ENCODE assay signal across 29 cellular contexts in the genomic region with DNA sequence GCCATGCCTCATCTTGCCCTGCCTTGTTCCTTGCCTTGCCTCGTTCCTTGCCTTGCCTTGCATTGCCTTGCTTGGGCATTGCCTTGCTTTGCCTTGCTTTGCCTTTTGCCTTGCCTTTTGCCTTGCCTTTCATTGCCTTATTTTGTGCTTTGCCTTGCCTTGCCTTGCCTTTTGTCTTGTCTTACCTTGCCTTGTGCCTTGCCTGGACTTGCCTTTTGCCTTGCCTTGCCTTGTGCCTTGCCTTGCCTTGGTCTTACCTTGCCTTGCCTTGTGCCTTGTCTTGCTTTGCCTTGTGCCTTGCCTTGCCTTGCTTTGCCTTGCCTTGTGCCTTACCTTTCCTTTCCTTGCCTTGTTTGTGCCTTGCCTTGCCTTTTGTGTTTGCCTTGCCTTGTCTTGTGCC.
"Had no signal": no experiment of that assay in that cellular context is flagged by ENCODE, and none has a peak within 500 bp of the region (broad histone marks: within the 10 kb centered on the region; RNA-seq: fewer than 3 reads in every experiment).

No MANE protein-coding gene starts in this region.

- H3K36me3 ChIP-seq: WERI-Rb-1 had no signal

- H3K9me3 ChIP-seq: body of pancreas had no signal

- H3K27me3 ChIP-seq: body of pancreas had no signal

- FAIRE-seq: colon, endometrium, endothelial cell of umbilical vein, frontal cortex had no signal

- H3K4me3 ChIP-seq: body of pancreas had no signal

- H3K27ac ChIP-seq: body of pancreas, WERI-Rb-1 had no signal

- ATAC-seq: activated CD4-positive, CD25-positive, alpha-beta regulatory T cell treated with anti-CD3 and anti-CD28 coated beads, Interleukin-2, amount 50 U/mL, for 24 hours; activated CD8-positive, alpha-beta T cell treated with anti-CD3 and anti-CD28 coated beads for 36 hours; activated T-cell treated with anti-CD3 and anti-CD28 coated beads, Interleukin-2, amount 50 U/mL, for 4 hours; activated T-helper 17 cell treated with anti-CD3 and anti-CD28 coated beads, Interleukin-2, amount 50 U/mL, for 72 hours; body of pancreas; esophagus mucosa; T-helper 17 cell had no signal

- DNase-seq: activated B cell treated with CpG ODN at 0.5 μM for 24 hours; activated CD4-positive, alpha-beta T cell treated with anti-CD3 and anti-CD28 coated beads for 48 hours; activated CD4-positive, alpha-beta T cell treated with anti-CD3 and anti-CD28 coated beads, Interleukin-2, amount 50 U/mL, for 1 hour; activated CD4-positive, alpha-beta T cell treated with anti-CD3 and anti-CD28 coated beads, Interleukin-2, amount 50 U/mL, for 48 hours; activated CD8-positive, alpha-beta memory T cell treated with anti-CD3 and anti-CD28 coated beads for 24 hours; activated CD8-positive, alpha-beta T cell treated with anti-CD3 and anti-CD28 coated beads for 36 hours; activated effector memory CD4-positive, alpha-beta T cell treated with Interleukin-2 at 50 U/mL for 16 hours; activated gamma-delta T cell treated with Interleukin-2 at 50 U/mL for 16 hours; activated naive CD4-positive, alpha-beta T cell treated with anti-CD3 and anti-CD28 coated beads, Interleukin-2, amount 50 U/mL, for 16 hours; activated naive CD4-positive, alpha-beta T cell treated with Interleukin-2 at 50 U/mL for 16 hours; activated T-cell treated with anti-CD3 and anti-CD28 coated beads, Interleukin-2, amount 50 U/mL, for 4 hours; amniotic stem cell; anterior cingulate cortex; body of pancreas; cortex of kidney; dermis blood vessel endothelial cell; effector CD8-positive, alpha-beta T cell; foreskin fibroblast; T-helper 1 cell; T-helper 17 cell; T1000; WERI-Rb-1 had no signal

- H3K4me1 ChIP-seq: body of pancreas had no signal
